ENCODE assay signal across 16 cellular contexts in genomic region chr7:6238309-6238925, GRCh38. TPM values are rescaled to one million over a fixed set of nuclear protein-coding genes. Genes with fewer than 3 reads are reported as not detected.
DNase-seq lines count a peak whose midpoint lies in the region; ATAC-seq, FAIRE-seq and TF ChIP-seq lines count a peak whose summit lies in the region.
"Had no signal": no experiment of that assay in that cellular context is flagged by ENCODE, and none has a peak within 500 bp of the region (broad histone marks: within the 10 kb centered on the region; RNA-seq: fewer than 3 reads in every experiment).

No MANE protein-coding gene starts in this region.

- H3K4me1 ChIP-seq in HepG2 (ENCODE audit: insufficient read depth, low read length) (peaks cover 9% of the 10 kb centered on the region; the same call in 1 of the 2 replicates), right lobe of liver (no peaks in the 10 kb centered on the region)

- H3K27ac ChIP-seq in HepG2 (ENCODE audit: extremely low read length, insufficient read depth, low read length) (no peak overlapping the region), right lobe of liver (no peak overlapping the region)
- H3K27ac ChIP-seq: BLaER1 treated with 17β-estradiol and CSF1 and Interleukin-3, amounts not matched to agents 10 nM and 100 nM had no signal

- H4K20me1 ChIP-seq in HepG2 (ENCODE audit: insufficient read depth, low read length) = peaks cover 37% of the 10 kb centered on the region

- peak; percentile 44 for FAIRE-seq in HepG2 (lab: Jason Lieb, UNC)
- FAIRE-seq: GM12892, GM18507, H1 had no signal

- BruUV-seq in HepG2 (replicated peaks; lab: Mats Ljungman, UMichigan) = no TSS peak

- ATAC-seq in HepG2 (peak; percentile 88), right lobe of liver (no peak), HG02938 (IDR thresholded peaks at IDR 0.05; ENCODE audit: unreplicated experiment) (no peak)

- H3K79me2 ChIP-seq in HepG2 (ENCODE audit: insufficient read depth, low read length) = no peaks in the 10 kb centered on the region

- CTCF ChIA-PET in HepG2 (lab: Yijun Ruan, JAX; ENCODE audit: low intra/inter-chr PET ratio, low total read pairs) = no interaction called here

- TF ChIP-seq POLR2A in HepG2 (IDR thresholded peaks at IDR 0.05; ENCODE audit: insufficient read depth in 1 of 2, low read depth in 2 of 2, low read length in 2 of 2) (no peak), right lobe of liver (IDR thresholded peaks at IDR 0.05) (no peak)

- H3K27me3 ChIP-seq in HepG2 (ENCODE audit: control insufficient read depth in 1 of 2, insufficient read depth in 2 of 2, low read length in 2 of 2) = peaks cover 5 to 71% of the 10 kb centered on the region in 2 experiments; a peak in 4 of 5 replicates
- no peaks in the 10 kb centered on the region for H3K27me3 ChIP-seq in right lobe of liver
- H3K27me3 ChIP-seq: BLaER1 treated with 17β-estradiol and CSF1 and Interleukin-3, amounts not matched to agents 10 nM and 100 nM had no signal

- TF ChIP-seq EP300 in HepG2 (IDR thresholded peaks at IDR 0.05; ENCODE audit: low read depth in 2 of 2, low read length in 2 of 2) (peak; percentile 35 to 67; a peak in 2 of 4 replicates), HepG2 (CRISPR knock-in tag; IDR thresholded peaks at IDR 0.05; ENCODE audit: borderline replicate concordance) (no peak)

- no peak overlapping the region for H2AFZ ChIP-seq in HepG2 (ENCODE audit: low read length)

- intact Hi-C loops in HepG2 (cut with micrococcal nuclease; ENCODE audit: unreplicated experiment) (no loop called here), right lobe of liver (cut with DNase I) (no loop called here)

- H3K4me3 ChIP-seq in HepG2 (replicated peaks in 1 of 3; ENCODE audit: insufficient read depth in 1 of 3, low read depth in 2 of 3, low read length in 3 of 3) = no peak overlapping the region
- no peak overlapping the region for H3K4me3 ChIP-seq in right lobe of liver
- H3K4me3 ChIP-seq: BLaER1 treated with 17β-estradiol and CSF1 and Interleukin-3, amounts not matched to agents 10 nM and 100 nM had no signal

- DNase-seq in HepG2 (ENCODE audit: low spot score) = peak; percentile 76
- no peak for DNase-seq in right lobe of liver
- DNase-seq in NCI-H146 (lab: John Stamatoyannopoulos, UW) = peak; percentile 34
- peak; percentile 68 for DNase-seq in NCI-H748 treated with DMSO at 0.1 percent for 48 hours (lab: John Stamatoyannopoulos, UW)
- DNase-seq in activated CD8-positive, alpha-beta memory T cell treated with anti-CD3 and anti-CD28 coated beads for 24 hours = no peak
- no peak for DNase-seq in Ammon's horn (ENCODE audit: low spot score)
- DNase-seq in HCEC 1CT = no peak
- DNase-seq: NCI-H1417 treated with DMSO at 0.1 percent for 48 hours, NCI-H2029 treated with DMSO at 0.1 percent for 48 hours, NCI-H510A, T-helper 1 cell had no signal

- H3K9me3 ChIP-seq in HepG2 (ENCODE audit: low read length) (no peaks in the 10 kb centered on the region), right lobe of liver (no peaks in the 10 kb centered on the region)
- H3K9me3 ChIP-seq: BLaER1 treated with 17β-estradiol and CSF1 and Interleukin-3, amounts not matched to agents 10 nM and 100 nM had no signal

- H3K9ac ChIP-seq in HepG2 (ENCODE audit: insufficient read depth, low read depth, low read length) = no peak overlapping the region
- H3K9ac ChIP-seq: BLaER1 treated with 17β-estradiol and CSF1 and Interleukin-3, amounts not matched to agents 10 nM and 100 nM had no signal

- POLR2A ChIA-PET in HepG2 (lab: Yijun Ruan, JAX) = no interaction called here

- H3K36me3 ChIP-seq in HepG2 (replicated peaks in 1 of 2; ENCODE audit: control insufficient read depth in 1 of 2, insufficient read depth in 2 of 2, low read length in 2 of 2) (no peaks in the 10 kb centered on the region), right lobe of liver (no peaks in the 10 kb centered on the region)
- H3K36me3 ChIP-seq: BLaER1 treated with 17β-estradiol and CSF1 and Interleukin-3, amounts not matched to agents 10 nM and 100 nM had no signal

- in situ Hi-C loops in HepG2 (cut with HindIII; ENCODE audit: extremely low pct_ligation_motif_present, low pct_unique_long_range_greater_than_20kb) = no loop called here

- 1% methylated on average over 5 of the region's 5 CpGs for WGBS in HepG2 (ENCODE audit: low lambda C conversion rate)
- WGBS in right lobe of liver (ENCODE audit: insufficient coverage, low coverage, low lambda C conversion rate, missing lambda C conversion rate) = 36% methylated on average over 3 of the region's 5 CpGs

- no peak for TF ChIP-seq RAD21 in HepG2 (CRISPR knock-in tag; IDR thresholded peaks at IDR 0.05)

- TF ChIP-seq CTCF in HepG2 (CRISPR knock-in tag; IDR thresholded peaks at IDR 0.05) (no peak), right lobe of liver (IDR thresholded peaks at IDR 0.05) (no peak)

- 0 out of 2 replicates have a peak overlapping the region, but pooled peaks have one; percentile 29 for H3K4me2 ChIP-seq in HepG2 (ENCODE audit: low read depth, low read length)
- H3K4me2 ChIP-seq: BLaER1 treated with 17β-estradiol and CSF1 and Interleukin-3, amounts not matched to agents 10 nM and 100 nM had no signal

TF ChIP-seq in HepG2, 621 proteins besides CTCF, POLR2A, EP300 and RAD21 (continues in another document):
- TF ChIP-seq ZNF775 (CRISPR knock-in tag; IDR thresholded peaks at IDR 0.05; ENCODE audit: borderline replicate concordance) = no peak
- no peak for TF ChIP-seq ZBTB3 (CRISPR knock-in tag; IDR thresholded peaks at IDR 0.05; ENCODE audit: borderline replicate concordance, low read depth)
- no peak for TF ChIP-seq ZNF335 (CRISPR knock-in tag; IDR thresholded peaks at IDR 0.05)
- TF ChIP-seq ZNF790 (CRISPR knock-in tag; IDR thresholded peaks at IDR 0.05; ENCODE audit: borderline replicate concordance) = no peak
- TF ChIP-seq ZNF577 (CRISPR knock-in tag; IDR thresholded peaks at IDR 0.05; ENCODE audit: borderline replicate concordance, low read depth) = no peak
- no peak for TF ChIP-seq ZNF781 (CRISPR knock-in tag; IDR thresholded peaks at IDR 0.05; ENCODE audit: borderline replicate concordance, not compliant biosample characterization)

RNA-seq across cellular contexts. Expression of gene CYTH3, which starts 34.0 kb away (rescaled TPM):
- total RNA-seq in HepG2 (2016; rRNA removed; fragmentation: Illumina TruSeq; extraction: Trizol) (2.8 and 3.8 TPM in 2 replicates), right lobe of liver (1 to 10 TPM; 2.7 to 6.6 (median 4.1) TPM)
- 1.0 and 1.1 TPM in 2 replicates for total RNA-seq in HepG2 (2016; cell fraction: cytosol; rRNA removed; fragmentation: Illumina TruSeq; extraction: Trizol; ENCODE audit: low read depth)
- 2.4 and 2.8 TPM in 2 replicates for total RNA-seq in HepG2 (2016; cell fraction: insoluble cytoplasmic fraction; rRNA removed; fragmentation: Illumina TruSeq; extraction: Trizol)
- total RNA-seq in HepG2 (2016; cell fraction: membrane; rRNA removed; fragmentation: Illumina TruSeq; extraction: Trizol) = 1.7 and 2.4 TPM in 2 replicates
- total RNA-seq in HepG2 (2016; cell fraction: nucleus; rRNA removed; fragmentation: Illumina TruSeq; extraction: Trizol) = 3.0 and 3.4 TPM in 2 replicates
- polyA plus RNA-seq in HepG2 (2011; rRNA removed) = 3.1 and 4.6 TPM in 2 replicates
- 2.6 and 4.2 TPM in 2 replicates for polyA plus RNA-seq in HepG2 (2011; cell fraction: cytosol; rRNA removed)
- polyA plus RNA-seq in HepG2 (2011; cell fraction: nucleus; rRNA removed) = 8.7 and 13.2 TPM in 2 replicates
- polyA plus RNA-seq in HepG2 (2012) = 1.8 and 2.2 TPM in 2 replicates
- 0.34 and 0.46 TPM in 2 replicates for polyA plus RNA-seq in HepG2 (2016; cell fraction: cytosol; fragmentation: Illumina TruSeq; extraction: Trizol; ENCODE audit: low read depth)
- 2.3 and 2.5 TPM in 2 replicates for polyA plus RNA-seq in HepG2 (2016; cell fraction: insoluble cytoplasmic fraction; fragmentation: Illumina TruSeq; extraction: Trizol; ENCODE audit: low read depth)
- polyA plus RNA-seq in HepG2 (2016; cell fraction: membrane; fragmentation: Illumina TruSeq; extraction: Trizol; ENCODE audit: low read depth) = 1.4 and 1.8 TPM in 2 replicates
- 5.6 and 6.5 TPM in 2 replicates for polyA plus RNA-seq in HepG2 (2016; cell fraction: nucleus; fragmentation: Illumina TruSeq; extraction: Trizol; ENCODE audit: insufficient read depth, low read depth)
- 5.8 and 17.9 TPM in 2 replicates for polyA minus RNA-seq in HepG2 (2011; rRNA and poly(A)+ RNA removed; ENCODE audit: low replicate concordance)
- polyA minus RNA-seq in HepG2 (2011; cell fraction: cytosol; rRNA and poly(A)+ RNA removed) = 1.9 and 2.3 TPM in 2 replicates
- 2.4 and 3.0 TPM in 2 replicates for polyA minus RNA-seq in HepG2 (2011; cell fraction: nucleus; rRNA and poly(A)+ RNA removed)

Comparison
In these comparisons a context has a peak if more than half of its experiments do, and no peak if none do; other contexts are left out.
1. DNase-seq: peak in HepG2 (single experiment), NCI-H146 (single experiment) and NCI-H748 treated with DMSO at 0.1 percent for 48 hours (single experiment); none in right lobe of liver (0 of 3), activated CD8-positive, alpha-beta memory T cell treated with anti-CD3 and anti-CD28 coated beads for 24 hours (single experiment), Ammon's horn (single experiment) and HCEC 1CT (single experiment).